Comparison of ENCODE assay signal across 22 cellular contexts in the genomic region with DNA sequence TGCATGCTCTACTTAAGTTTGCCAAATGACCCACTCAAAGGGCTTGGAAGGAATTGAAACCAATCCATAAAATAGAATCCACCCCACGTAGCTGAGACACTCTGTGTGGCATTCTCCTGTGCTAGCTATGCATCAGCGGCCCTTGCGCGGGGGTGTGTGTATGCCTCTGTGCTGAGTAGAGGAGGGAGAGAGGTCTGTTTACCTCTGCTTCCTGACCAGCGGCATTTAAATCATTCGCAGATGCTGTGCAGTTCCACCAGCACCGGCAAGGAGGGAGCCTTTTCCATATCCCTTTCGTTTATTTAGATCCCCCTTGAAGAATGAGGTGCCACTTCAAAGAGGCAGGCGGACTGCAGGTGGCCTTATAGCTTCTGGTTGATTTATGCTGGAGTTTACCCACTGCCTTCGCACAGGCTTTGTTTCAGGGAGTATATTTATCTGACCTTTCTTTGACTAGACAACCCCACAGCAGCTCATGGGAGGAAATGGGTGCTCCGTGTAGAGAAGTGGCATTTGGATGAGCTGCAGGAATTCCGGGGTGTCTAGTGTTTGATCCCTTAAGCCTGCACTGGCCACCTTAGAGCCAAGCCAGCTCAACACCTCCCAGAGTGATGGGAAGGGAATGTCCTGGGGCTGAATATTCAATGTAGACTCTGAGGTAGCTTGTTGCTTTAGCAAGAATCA. TPM values are rescaled to one million over a fixed set of nuclear protein-coding genes. Genes with fewer than 3 reads are reported as not detected.
DNase-seq lines count a peak whose midpoint lies in the region; ATAC-seq and TF ChIP-seq lines count a peak whose summit lies in the region.
"Had no signal": no experiment of that assay in that cellular context is flagged by ENCODE, and none has a peak within 500 bp of the region (broad histone marks: within the 10 kb centered on the region; RNA-seq: fewer than 3 reads in every experiment).

No MANE protein-coding gene starts in this region.

- no peak overlapping the region for H3K27ac ChIP-seq in HUES6 (ENCODE audit: low read depth, low read length)
- no peak overlapping the region for H3K27ac ChIP-seq in brain microvascular endothelial cell
- H3K27ac ChIP-seq: thoracic aorta had no signal

- H3K9me3 Mint-ChIP-seq in activated T-cell treated with anti-CD3 and anti-CD28 coated beads, Interleukin-2, amount 50 U/mL, for 72 hours, result no peaks in the 10 kb centered on the region

- no peak overlapping the region for H3K27ac Mint-ChIP-seq in activated T-cell treated with anti-CD3 and anti-CD28 coated beads, Interleukin-2, amount 50 U/mL, for 72 hours

- H3K4me3 ChIP-seq in HUES6 (ENCODE audit: low read depth, low read length), result peak overlapping the region; percentile 45
- no peak overlapping the region for H3K4me3 ChIP-seq in brain microvascular endothelial cell (ENCODE audit: low read depth, low read length)
- H3K4me3 ChIP-seq: thoracic aorta had no signal

- H3K36me3 ChIP-seq in HUES6 (ENCODE audit: control insufficient read depth, insufficient read depth, low read length) (no peaks in the 10 kb centered on the region), brain microvascular endothelial cell (replicated peaks) (no peaks in the 10 kb centered on the region)
- H3K36me3 ChIP-seq: thoracic aorta had no signal

- TF ChIP-seq CTCF in brain microvascular endothelial cell (IDR thresholded peaks at IDR 0.05; ENCODE audit: low read depth, low read length, missing control alignments), result no peak

- no peak overlapping the region for H3K4me3 Mint-ChIP-seq in activated T-cell treated with anti-CD3 and anti-CD28 coated beads, Interleukin-2, amount 50 U/mL, for 72 hours
- H3K4me3 Mint-ChIP-seq: activated T-cell treated with anti-CD3 and anti-CD28 coated beads, Interleukin-2, amount 50 U/mL, for 4 hours had no signal

- H3K27me3 ChIP-seq in HUES6 (ENCODE audit: control insufficient read depth, insufficient read depth, low read length) (peaks cover 91% of the 10 kb centered on the region), brain microvascular endothelial cell (replicated peaks) (peaks cover 55% of the 10 kb centered on the region)

- peak overlapping the region; percentile 17 for H3K9ac ChIP-seq in HUES6 (ENCODE audit: low read length)

- peaks cover 6% of the 10 kb centered on the region for H3K4me1 Mint-ChIP-seq in activated T-cell treated with anti-CD3 and anti-CD28 coated beads, Interleukin-2, amount 50 U/mL, for 72 hours (ENCODE audit: low read depth)
- H3K4me1 Mint-ChIP-seq: CD14-positive monocyte had no signal

- no peak for ATAC-seq in activated T-cell treated with anti-CD3 and anti-CD28 coated beads, Interleukin-2, amount 50 U/mL, for 72 hours (replicated peaks in 1 of 2)
- ATAC-seq: activated T-cell treated with anti-CD3 and anti-CD28 coated beads, Interleukin-2, amount 50 U/mL, for 4 hours had no signal

- peaks cover 35% of the 10 kb centered on the region for H3K4me1 ChIP-seq in HUES6 (ENCODE audit: control insufficient read depth, insufficient read depth, low read length)

- H3K9me3 ChIP-seq in HUES6 (ENCODE audit: control insufficient read depth, insufficient read depth, low read depth, low read length), result peaks cover 16% of the 10 kb centered on the region
- H3K9me3 ChIP-seq: thoracic aorta had no signal

- peaks cover 60% of the 10 kb centered on the region for H3K27me3 Mint-ChIP-seq in activated T-cell treated with anti-CD3 and anti-CD28 coated beads, Interleukin-2, amount 50 U/mL, for 72 hours (ENCODE audit: low read depth)

- DNase-seq in ELF-1 (ENCODE audit: low read depth, low spot score), result peak; percentile 30
- DNase-seq in brain microvascular endothelial cell, result peak; percentile 8
- DNase-seq in kidney glomerular epithelial cell (lab: John Stamatoyannopoulos, UW), result peak; percentile 53
- DNase-seq in NCI-H82 treated with DMSO at 0.1 percent for 48 hours (lab: John Stamatoyannopoulos, UW; ENCODE audit: unreplicated experiment), result no peak
- DNase-seq in activated T-cell treated with anti-CD3 and anti-CD28 coated beads, Interleukin-2, amount 50 U/mL, for 72 hours, result no peak
- no peak for DNase-seq in NK-92 treated with Interleukin-12 subunit alpha and Interleukin-12 subunit beta, amount 100 ng/mL, for 24 hours (lab: John Stamatoyannopoulos, UW)
- DNase-seq in A172 (ENCODE audit: low spot score), result no peak
- DNase-seq: activated naive CD4-positive, alpha-beta T cell treated with Interleukin-2 at 50 U/mL for 16 hours; activated T-cell treated with anti-CD3 and anti-CD28 coated beads, Interleukin-2, amount 50 U/mL, for 4 hours; amygdala; GDM1; NCI-H1092; NCI-H2029 treated with DMSO at 0.1 percent for 48 hours; stimulated activated CD4-positive, alpha-beta T cell treated with anti-CD3 and anti-CD28 coated beads, Interleukin-2, amount 100 ng/mL, for 48 hours; stimulated activated naive CD4-positive, alpha-beta T cell treated with Interleukin-2 at 50 U/mL for 16 hours had no signal

- in situ Hi-C loops in brain microvascular endothelial cell (cut with HindIII; ENCODE audit: low pct_ligation_motif_present, low sequenced_read_pairs), result no loop called here

- H3K36me3 Mint-ChIP-seq in activated T-cell treated with anti-CD3 and anti-CD28 coated beads, Interleukin-2, amount 50 U/mL, for 72 hours (ENCODE audit: insufficient read depth in 2 of 2), result peaks cover 0 to 4% of the 10 kb centered on the region in 2 donors
- H3K36me3 Mint-ChIP-seq: CD14-positive monocyte had no signal

RNA-seq across cellular contexts. Expression of a gene that starts 11.4 kb away (rescaled TPM):
- not detected for total RNA-seq in activated T-cell treated with anti-CD3 and anti-CD28 coated beads, Interleukin-2, amount 50 U/mL, for 72 hours
- total RNA-seq in A172 (2014; rRNA removed; shearing (Covaris generic)), result not detected in 2 replicates
- total RNA-seq: activated CD8-positive, alpha-beta memory T cell treated with anti-CD3 and anti-CD28 coated beads for 36 hours; activated T-cell treated with anti-CD3 and anti-CD28 coated beads, Interleukin-2, amount 50 U/mL, for 4 hours; HT1080; NCI-H460; pulmonary artery endothelial cell; thoracic aorta had no signal

Comparison
In these comparisons a context has a peak if more than half of its experiments do, and no peak if none do; other contexts are left out.
1. DNase-seq: peak in ELF-1 (single experiment), brain microvascular endothelial cell (single experiment) and kidney glomerular epithelial cell (single experiment); none in NCI-H82 treated with DMSO at 0.1 percent for 48 hours (single experiment), activated T-cell treated with anti-CD3 and anti-CD28 coated beads, Interleukin-2, amount 50 U/mL, for 72 hours (0 of 2), NK-92 treated with Interleukin-12 subunit alpha and Interleukin-12 subunit beta, amount 100 ng/mL, for 24 hours (single experiment) and A172 (single experiment).